1 cellular context compared by ENCODE assay signal in the genomic region with DNA sequence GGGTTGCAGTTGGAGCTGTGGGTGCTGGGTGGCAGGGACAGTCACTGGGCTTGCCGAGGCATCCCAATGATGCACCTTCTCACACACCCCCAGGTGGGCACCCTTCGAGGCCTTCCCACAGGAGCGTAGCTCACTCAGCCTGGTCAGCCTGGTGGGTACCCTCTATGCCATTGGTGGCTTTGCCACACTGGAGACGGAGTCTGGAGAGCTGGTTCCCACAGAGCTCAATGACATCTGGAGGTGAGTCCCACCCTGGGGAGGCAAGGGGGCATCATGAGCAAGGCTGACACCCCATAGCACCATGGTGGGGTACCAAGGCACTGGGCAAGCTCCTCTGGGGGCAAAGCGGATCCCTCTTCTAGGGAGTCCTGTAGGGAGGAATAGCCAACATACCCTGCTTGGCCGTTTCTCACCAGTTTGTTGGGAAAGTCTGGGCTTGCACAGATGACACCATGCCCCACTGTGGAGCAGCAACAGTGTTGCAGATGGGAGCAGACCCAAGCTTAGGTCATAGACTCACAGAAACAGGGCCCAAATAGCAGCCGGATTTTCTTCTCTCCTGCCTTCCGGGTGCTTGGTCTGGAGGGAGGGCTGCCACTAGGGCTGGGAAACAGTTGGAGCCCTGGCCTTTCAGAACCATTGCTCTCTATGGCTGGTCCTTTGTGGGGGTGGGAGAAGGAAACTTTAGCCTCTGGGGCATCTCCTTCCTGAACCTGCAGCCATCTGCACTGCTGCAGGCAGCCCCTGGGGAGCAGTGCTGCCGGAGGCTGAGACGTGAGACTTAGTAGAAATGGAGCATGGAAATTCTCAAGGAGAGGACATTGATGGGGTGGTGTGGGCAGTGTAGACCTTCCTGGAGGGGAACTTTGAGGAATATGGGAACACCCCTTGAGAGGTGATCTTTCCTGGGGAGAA.
TF ChIP-seq lines count a peak whose summit lies in the region.

No MANE protein-coding gene starts in this region.

TF ChIP-seq in HCT116, 20 proteins besides CTCF, POLR2A, EP300 and RAD21:
- no peak for TF ChIP-seq SRF (IDR thresholded peaks at IDR 0.05; ENCODE audit: low read depth)
- TF ChIP-seq POLR2AphosphoS5 (IDR thresholded peaks at IDR 0.05; ENCODE audit: low read depth, low read length), result no peak
- no peak for TF ChIP-seq SP1 (IDR thresholded peaks at IDR 0.05; ENCODE audit: low read depth)
- TF ChIP-seq, protein P1, sequence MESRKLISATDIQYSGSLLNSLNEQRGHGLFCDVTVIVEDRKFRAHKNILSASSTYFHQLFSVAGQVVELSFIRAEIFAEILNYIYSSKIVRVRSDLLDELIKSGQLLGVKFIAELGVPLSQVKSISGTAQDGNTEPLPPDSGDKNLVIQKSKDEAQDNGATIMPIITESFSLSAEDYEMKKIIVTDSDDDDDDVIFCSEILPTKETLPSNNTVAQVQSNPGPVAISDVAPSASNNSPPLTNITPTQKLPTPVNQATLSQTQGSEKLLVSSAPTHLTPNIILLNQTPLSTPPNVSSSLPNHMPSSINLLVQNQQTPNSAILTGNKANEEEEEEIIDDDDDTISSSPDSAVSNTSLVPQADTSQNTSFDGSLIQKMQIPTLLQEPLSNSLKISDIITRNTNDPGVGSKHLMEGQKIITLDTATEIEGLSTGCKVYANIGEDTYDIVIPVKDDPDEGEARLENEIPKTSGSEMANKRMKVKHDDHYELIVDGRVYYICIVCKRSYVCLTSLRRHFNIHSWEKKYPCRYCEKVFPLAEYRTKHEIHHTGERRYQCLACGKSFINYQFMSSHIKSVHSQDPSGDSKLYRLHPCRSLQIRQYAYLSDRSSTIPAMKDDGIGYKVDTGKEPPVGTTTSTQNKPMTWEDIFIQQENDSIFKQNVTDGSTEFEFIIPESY (IDR thresholded peaks at IDR 0.05; ENCODE audit: extremely low read depth, insufficient replicate concordance, low read length), result no peak
- TF ChIP-seq SIN3A (IDR thresholded peaks at IDR 0.05; ENCODE audit: low read depth), result no peak
- no peak for TF ChIP-seq YY1 (IDR thresholded peaks at IDR 0.05; ENCODE audit: extremely low read depth, insufficient replicate concordance, low read depth, low read length)
- no peak for TF ChIP-seq FOSL1 (IDR thresholded peaks at IDR 0.05; ENCODE audit: low read depth)
- no peak for TF ChIP-seq JUND (IDR thresholded peaks at IDR 0.05)
- no peak for TF ChIP-seq CBX3 (IDR thresholded peaks at IDR 0.05; ENCODE audit: low read depth)
- no peak for TF ChIP-seq ZNF274 (IDR thresholded peaks at IDR 0.05; ENCODE audit: low read depth, low read length)
- no peak for TF ChIP-seq EGR1 (IDR thresholded peaks at IDR 0.05; ENCODE audit: low read depth)
- TF ChIP-seq MAX (IDR thresholded peaks at IDR 0.05), result no peak
- no peak for TF ChIP-seq ELF1 (IDR thresholded peaks at IDR 0.05; ENCODE audit: borderline replicate concordance, low read depth)
- TF ChIP-seq TCF7L2 (IDR thresholded peaks at IDR 0.05; ENCODE audit: borderline replicate concordance, extremely low read depth, insufficient read depth, insufficient read length), result no peak
- TF ChIP-seq REST (IDR thresholded peaks at IDR 0.05; ENCODE audit: low read depth), result no peak
- no peak for TF ChIP-seq ZFX (IDR thresholded peaks at IDR 0.05)
- TF ChIP-seq, protein P2, sequence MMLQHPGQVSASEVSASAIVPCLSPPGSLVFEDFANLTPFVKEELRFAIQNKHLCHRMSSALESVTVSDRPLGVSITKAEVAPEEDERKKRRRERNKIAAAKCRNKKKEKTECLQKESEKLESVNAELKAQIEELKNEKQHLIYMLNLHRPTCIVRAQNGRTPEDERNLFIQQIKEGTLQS (IDR thresholded peaks at IDR 0.05), result no peak
